In the genomic region with DNA sequence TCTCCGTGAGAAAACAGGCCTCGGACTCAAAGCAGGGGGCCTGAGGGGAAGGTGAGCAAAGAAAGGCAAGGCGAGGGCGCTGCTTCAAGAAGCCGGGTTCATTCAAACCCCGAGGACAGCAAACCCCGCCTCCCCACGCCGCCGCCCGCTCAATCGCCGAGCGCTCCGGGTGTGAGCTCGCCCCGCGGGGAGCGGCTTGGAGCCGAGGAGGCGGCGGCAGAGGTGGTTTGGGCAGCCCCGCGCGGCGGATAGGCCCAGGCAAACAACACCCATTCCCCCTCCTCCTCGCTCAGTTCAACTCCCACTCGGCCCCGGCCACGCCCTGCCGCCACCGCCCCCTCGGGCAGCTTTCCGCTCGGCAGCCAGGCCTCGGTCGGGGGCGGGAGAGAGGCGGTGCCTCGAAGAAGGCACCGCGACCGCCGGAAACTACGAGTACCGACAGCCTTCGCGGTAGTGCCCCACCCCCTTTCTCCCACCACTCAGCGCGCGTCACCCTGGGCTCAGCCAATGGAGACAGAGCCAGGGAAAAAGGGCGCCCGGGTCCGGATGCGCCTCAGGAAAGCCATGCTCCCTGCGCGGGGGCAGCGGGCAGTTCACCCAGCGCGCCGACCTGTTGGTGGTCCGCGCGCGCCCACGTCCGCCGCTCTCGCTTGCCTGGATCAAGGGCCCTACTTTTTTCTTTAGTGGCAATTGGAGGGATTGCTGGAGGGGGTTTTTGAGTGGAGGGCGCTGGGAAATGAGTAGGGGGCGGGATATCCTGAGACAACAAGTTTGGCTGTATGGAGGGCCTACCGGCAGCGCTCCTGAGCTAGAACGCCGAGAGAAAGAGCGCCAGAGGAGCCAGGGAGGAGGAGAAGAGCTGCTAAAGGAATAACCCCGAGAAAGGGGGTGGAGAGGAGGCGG, we compare ENCODE assay signal across 8 cellular contexts. TPM values are rescaled to one million over a fixed set of nuclear protein-coding genes. Genes with fewer than 3 reads are reported as not detected.
DNase-seq lines count a peak whose midpoint lies in the region; ATAC-seq, FAIRE-seq and TF ChIP-seq lines count a peak whose summit lies in the region.

No MANE protein-coding gene starts in this region.

- CTCF ChIA-PET in Calu3 (lab: Charles Lee): interaction anchor here (0.6 to 1.8 kb wide), 22 partner anchors 10 to 1585 kb away, joined by 3 to 10 read pairs (median 4); no protein-coding TSS in a partner anchor

- no peaks in the 10 kb centered on the region for H3K9me3 Mint-ChIP-seq in Calu3 (ENCODE audit: low read depth, unreplicated experiment)

- peak; percentile 77 for ATAC-seq in GM21423 (IDR thresholded peaks at IDR 0.05; ENCODE audit: unreplicated experiment)

- H3K9ac ChIP-seq in HUES48 (ENCODE audit: low read depth, low read length): peak overlapping the region; percentile 92
- H3K9ac ChIP-seq in NT2/D1 (ENCODE audit: insufficient read length, low read depth): peak overlapping the region; percentile 88

- peak overlapping the region; percentile 96 for H3K27ac Mint-ChIP-seq in Calu3 (ENCODE audit: unreplicated experiment)

- peaks cover 30% of the 10 kb centered on the region for H3K4me1 Mint-ChIP-seq in Calu3 (ENCODE audit: low read depth, unreplicated experiment)

- peaks cover 29% of the 10 kb centered on the region for H3K36me3 Mint-ChIP-seq in Calu3 (ENCODE audit: insufficient read depth, unreplicated experiment)

- H3K36me3 ChIP-seq in HUES48 (ENCODE audit: control insufficient read depth, insufficient read depth, low read length) (peaks cover 16% of the 10 kb centered on the region), NT2/D1 (ENCODE audit: insufficient read depth, insufficient read length, low read length) (peaks cover 19% of the 10 kb centered on the region), mesodermal cell (ENCODE audit: control insufficient read depth, insufficient read depth, low read length) (peaks cover 9% of the 10 kb centered on the region)

- peak; percentile 94 for FAIRE-seq in endometrium (lab: Jason Lieb, UNC)

- H3K27ac ChIP-seq in HUES48 (ENCODE audit: low read depth, low read length): peak overlapping the region; percentile 99
- peak overlapping the region; percentile 99 for H3K27ac ChIP-seq in mesodermal cell (ENCODE audit: low read depth, low read length, severe bottlenecking)

- H3K27me3 ChIP-seq in HUES48 (ENCODE audit: control insufficient read depth, insufficient read depth, low read length) (no peaks in the 10 kb centered on the region), NT2/D1 (ENCODE audit: insufficient read depth, insufficient read length) (no peaks in the 10 kb centered on the region)

- H3K4me3 ChIP-seq in HUES48 (ENCODE audit: low read depth, low read length) (peak overlapping the region; percentile 91), NT2/D1 (ENCODE audit: insufficient read length, low read depth) (peak overlapping the region; percentile 79), mesodermal cell (ENCODE audit: extremely low read depth, insufficient read depth, low read length, poor library complexity, severe bottlenecking) (peak overlapping the region; percentile 90)

- H3K9me3 ChIP-seq in HUES48 (ENCODE audit: control insufficient read depth, insufficient read depth, low read length) (no peaks in the 10 kb centered on the region), NT2/D1 (ENCODE audit: insufficient read depth, low read length) (no peaks in the 10 kb centered on the region), mesodermal cell (ENCODE audit: control insufficient read depth, low read length) (no peaks in the 10 kb centered on the region)

- H3K4me3 Mint-ChIP-seq in Calu3 (ENCODE audit: low read depth, unreplicated experiment): peak overlapping the region; percentile 99

- DNase-seq in Calu3: peak; percentile 100
- peak; percentile 99 for DNase-seq in NT2/D1 (ENCODE audit: low read depth, low spot score)
- peak; percentile 98 for DNase-seq in activated CD8-positive, alpha-beta memory T cell treated with anti-CD3 and anti-CD28 coated beads, Interleukin-2, amount 50 U/mL, for 24 hours (ENCODE audit: extremely low read depth)
- peak; percentile 92 for DNase-seq in stimulated activated CD8-positive, alpha-beta memory T cell treated with anti-CD3 and anti-CD28 coated beads, Interleukin-15, amount 100 ng/mL, for 24 hours (ENCODE audit: low read depth)

- intact Hi-C loops in Calu3 (cut with micrococcal nuclease; ENCODE audit: unreplicated experiment): loop anchor here (1.0 to 5.0 kb wide), 6 partner anchors 61 to 1645 kb away; no protein-coding TSS in a partner anchor

- H3K4me1 ChIP-seq in HUES48 (ENCODE audit: control insufficient read depth, insufficient read depth, low read length): peaks cover 45% of the 10 kb centered on the region
- peaks cover 9% of the 10 kb centered on the region for H3K4me1 ChIP-seq in NT2/D1 (ENCODE audit: insufficient read depth, insufficient read length)
- peaks cover 4% of the 10 kb centered on the region for H3K4me1 ChIP-seq in mesodermal cell (ENCODE audit: control insufficient read depth, insufficient read depth, low read length, poor library complexity, severe bottlenecking)

- no TSS peak for BruUV-seq in Calu3 (replicated peaks; lab: Mats Ljungman, UMichigan)

- 0 to 1% methylated on average over 26 to 62 of the region's 78 CpGs for WGBS in mesodermal cell (ENCODE audit: insufficient coverage in 2 of 2), 2 experiments

- no peak for TF ChIP-seq CTCF in Calu3 (IDR thresholded peaks at IDR 0.05; ENCODE audit: unreplicated experiment)

- no peaks in the 10 kb centered on the region for H3K27me3 Mint-ChIP-seq in Calu3 (ENCODE audit: unreplicated experiment)

RNA-seq across cellular contexts. Expression of a gene that starts 0.7 kb away (rescaled TPM):
- 15.8 and 15.9 TPM in 2 replicates for total RNA-seq in Calu3 (2022)
- 5.2 TPM for polyA plus RNA-seq in mesodermal cell (2013, experiment 1 of 2)
- 5.1 TPM for polyA plus RNA-seq in mesodermal cell (2013, experiment 2 of 2)

Comparison
In these comparisons a context has a peak if more than half of its experiments do, and no peak if none do; other contexts are left out.
1. Peak in every context shown above with its lines: DNase-seq, ATAC-seq, H3K4me3 ChIP-seq and H3K27ac ChIP-seq.